ENCODE assay signal across 22 cellular contexts in genomic region chr17:6492892-6493674, GRCh38. TPM values are rescaled to one million over a fixed set of nuclear protein-coding genes. Genes with fewer than 3 reads are reported as not detected.
DNase-seq lines count a peak whose midpoint lies in the region; ATAC-seq and TF ChIP-seq lines count a peak whose summit lies in the region.
"Had no signal": no experiment of that assay in that cellular context is flagged by ENCODE, and none has a peak within 500 bp of the region (broad histone marks: within the 10 kb centered on the region; RNA-seq: fewer than 3 reads in every experiment).

No MANE protein-coding gene starts in this region.

- H3K79me2 ChIP-seq in HCT116 (ENCODE audit: insufficient read depth, low read length) (no peaks in the 10 kb centered on the region), neural progenitor cell (ENCODE audit: low read depth) (no peaks in the 10 kb centered on the region), GM23248 (ENCODE audit: insufficient read depth) (no peaks in the 10 kb centered on the region)

- intact Hi-C loops in HCT116 (cut with micrococcal nuclease) = no loop called here

- H4K20me1 ChIP-seq in HCT116 (ENCODE audit: insufficient read depth) (no peaks in the 10 kb centered on the region), neural progenitor cell (ENCODE audit: low read depth) (no peaks in the 10 kb centered on the region), GM23248 (ENCODE audit: insufficient read depth) (no peaks in the 10 kb centered on the region)

- no peak for DNase-seq in HCT116 (ENCODE audit: low read depth, low spot score)
- peak; percentile 11 for DNase-seq in NB4 (ENCODE audit: low read depth)
- peak; percentile 82 for DNase-seq in endodermal cell
- no peak for DNase-seq in neural progenitor cell (ENCODE audit: low spot score)
- DNase-seq in NCI-H2196 (lab: John Stamatoyannopoulos, UW; ENCODE audit: unreplicated experiment) = no peak
- DNase-seq in GM23248 = no peak
- no peak for DNase-seq in NCI-H2196 treated with DMSO at 0.1 percent for 48 hours (lab: John Stamatoyannopoulos, UW; ENCODE audit: unreplicated experiment)
- DNase-seq: activated B cell treated with CpG ODN at 0.5 μM for 24 hours; effector CD8-positive, alpha-beta T cell; hippocampal formation; Kasumi-1; NCI-H1417; NCI-H226 had no signal

- WGBS in endodermal cell (ENCODE audit: insufficient coverage in 1 of 2, insufficient read length in 1 of 2), 2 experiments = 90 to 94% methylated on average over 4 of the region's 4 CpGs
- 80 to 89% methylated on average over 4 of the region's 4 CpGs for WGBS in GM23248 (ENCODE audit: low coverage in 1 of 2, low lambda C conversion rate in 2 of 2, missing lambda C conversion rate in 2 of 2), 2 experiments

- H3K4me1 ChIP-seq in HCT116 (ENCODE audit: control insufficient read depth in 1 of 2, insufficient read depth in 2 of 2, low read length in 2 of 2) = peaks cover 0 to 2% of the 10 kb centered on the region in 2 experiments; a peak in 1 of 4 replicates
- no peaks in the 10 kb centered on the region for H3K4me1 ChIP-seq in endodermal cell (ENCODE audit: control insufficient read depth, insufficient read depth, low read length)
- peaks cover 49% of the 10 kb centered on the region for H3K4me1 ChIP-seq in neural progenitor cell
- H3K4me1 ChIP-seq in GM23248 (ENCODE audit: insufficient read depth) = no peaks in the 10 kb centered on the region
- H3K4me1 ChIP-seq: breast epithelium, pancreas had no signal

- ATAC-seq in HCT116 = no peak
- ATAC-seq: left colon, pancreas, Right ventricle myocardium inferior had no signal

- no peaks in the 10 kb centered on the region for H3K36me3 ChIP-seq in HCT116 (ENCODE audit: control insufficient read depth in 1 of 2, insufficient read depth in 2 of 2, low read length in 2 of 2)
- H3K36me3 ChIP-seq in endodermal cell (ENCODE audit: control insufficient read depth, insufficient read depth, low read length) = no peaks in the 10 kb centered on the region
- H3K36me3 ChIP-seq in neural progenitor cell = no peaks in the 10 kb centered on the region
- H3K36me3 ChIP-seq in GM23248 (ENCODE audit: low read depth) = no peaks in the 10 kb centered on the region
- H3K36me3 ChIP-seq: BLaER1 treated with 17β-estradiol and CSF1 and Interleukin-3, amounts not matched to agents 10 nM and 100 nM; breast epithelium; pancreas had no signal

- H3K9me3 ChIP-seq in HCT116 (ENCODE audit: control insufficient read depth in 1 of 2, insufficient read depth in 1 of 2, low read depth in 1 of 2, low read length in 2 of 2) (no peaks in the 10 kb centered on the region), endodermal cell (ENCODE audit: control insufficient read depth, low read length) (no peaks in the 10 kb centered on the region), neural progenitor cell (ENCODE audit: low read depth) (no peaks in the 10 kb centered on the region), GM23248 (ENCODE audit: low read depth) (no peaks in the 10 kb centered on the region)
- H3K9me3 ChIP-seq: BLaER1 treated with 17β-estradiol and CSF1 and Interleukin-3, amounts not matched to agents 10 nM and 100 nM; breast epithelium; pancreas had no signal

- RAD21 ChIA-PET in HCT116 (lab: Charles Lee; ENCODE audit: low non-redundant PET in 1 of 2, low total read pairs in 2 of 2, uncharacterized antibody in 2 of 2, unreplicated experiment in 2 of 2) = no interaction called here

- H3K9ac ChIP-seq in HCT116 (ENCODE audit: low read length) = no peak overlapping the region
- no peak overlapping the region for H3K9ac ChIP-seq in endodermal cell (ENCODE audit: extremely low read depth, low read length, poor library complexity, severe bottlenecking)
- H3K9ac ChIP-seq in neural progenitor cell = no peak overlapping the region
- no peak overlapping the region for H3K9ac ChIP-seq in GM23248
- H3K9ac ChIP-seq: BLaER1 treated with 17β-estradiol and CSF1 and Interleukin-3, amounts not matched to agents 10 nM and 100 nM had no signal

- TF ChIP-seq RAD21 in HCT116 (IDR thresholded peaks at IDR 0.05; ENCODE audit: low read depth) = no peak

- H3K27me3 Mint-ChIP-seq in endodermal cell (ENCODE audit: insufficient read depth) = peaks cover 7% of the 10 kb centered on the region
- H3K27me3 Mint-ChIP-seq in neural progenitor cell (ENCODE audit: insufficient read depth, low read depth) = peaks cover 7% of the 10 kb centered on the region
- H3K27me3 Mint-ChIP-seq: activated naive CD8-positive, alpha-beta T cell had no signal

- H3F3A ChIP-seq in neural progenitor cell (ENCODE audit: low read depth) = peaks cover 43% of the 10 kb centered on the region
- H3F3A ChIP-seq in GM23248 (ENCODE audit: insufficient read depth) = no peaks in the 10 kb centered on the region

- H3K4me3 Mint-ChIP-seq in endodermal cell (no peak overlapping the region), neural progenitor cell (no peak overlapping the region)
- H3K4me3 Mint-ChIP-seq: activated B cell treated with CpG ODN at 0.5 μM for 24 hours; activated naive CD8-positive, alpha-beta T cell; T-helper 1 cell treated with Interleukin-12 subunit alpha and Interleukin-12 subunit beta and Interleukin-4 antibody, amounts not matched to agents 30 μg/mL and 1 μg/mL, for 36 hours had no signal

- in situ Hi-C loops in GM23248 (cut with MboI) = no loop called here

- H3K27ac ChIP-seq in HCT116 (ENCODE audit: low read depth, low read length) (no peak overlapping the region), endodermal cell (ENCODE audit: low read depth, low read length) (no peak overlapping the region), neural progenitor cell (no peak overlapping the region), GM23248 (no peak overlapping the region)
- H3K27ac ChIP-seq: BLaER1 treated with 17β-estradiol and CSF1 and Interleukin-3, amounts not matched to agents 10 nM and 100 nM; breast epithelium; HL-60; pancreas; skin epidermis had no signal

- TF ChIP-seq CTCF in HCT116 (IDR thresholded peaks at IDR 0.05 in 2 of 3, conservative IDR thresholded peaks at IDR 0.05 in 1 of 3; ENCODE audit: borderline replicate concordance in 1 of 3, insufficient read depth in 1 of 3, low read depth in 2 of 3, low read length in 2 of 3) = no peak
- TF ChIP-seq CTCF in NB4 (IDR thresholded peaks at IDR 0.05; ENCODE audit: low read depth, low read length) = no peak
- no peak for TF ChIP-seq CTCF in endodermal cell (conservative IDR thresholded peaks at IDR 0.05)
- TF ChIP-seq CTCF in neural progenitor cell (IDR thresholded peaks at IDR 0.05) = no peak

- H3K27ac Mint-ChIP-seq in endodermal cell = no peak overlapping the region
- peak overlapping the region; percentile 30 for H3K27ac Mint-ChIP-seq in neural progenitor cell
- H3K27ac Mint-ChIP-seq: activated B cell treated with CpG ODN at 0.5 μM for 24 hours; activated naive CD8-positive, alpha-beta T cell; T-helper 1 cell treated with Interleukin-12 subunit alpha and Interleukin-12 subunit beta and Interleukin-4 antibody, amounts not matched to agents 30 μg/mL and 1 μg/mL, for 36 hours had no signal

- no TSS peak for BruUV-seq in HCT116 (replicated peaks; lab: Mats Ljungman, UMichigan)

- no peak for TF ChIP-seq POLR2A in HCT116 (IDR thresholded peaks at IDR 0.05; ENCODE audit: borderline replicate concordance, extremely low read depth, insufficient read depth, insufficient read length)
- no peak for TF ChIP-seq POLR2A in NB4 (IDR thresholded peaks at IDR 0.05; ENCODE audit: extremely low read depth, insufficient read length)

- POLR2A ChIA-PET in HCT116 (lab: Charles Lee) = no interaction called here

- H3K36me3 Mint-ChIP-seq in endodermal cell (ENCODE audit: low read depth) (no peaks in the 10 kb centered on the region), neural progenitor cell (no peaks in the 10 kb centered on the region)

- H3K4me2 ChIP-seq in HCT116 (ENCODE audit: low read length) (no peak overlapping the region), neural progenitor cell (no peak overlapping the region), GM23248 (ENCODE audit: unreplicated experiment) (no peak overlapping the region)
- H3K4me2 ChIP-seq: BLaER1 treated with 17β-estradiol and CSF1 and Interleukin-3, amounts not matched to agents 10 nM and 100 nM had no signal

- no peak overlapping the region for H2AFZ ChIP-seq in HCT116 (ENCODE audit: low read depth, low read length, poor library complexity, severe bottlenecking)
- H2AFZ ChIP-seq in neural progenitor cell (replicated peaks) = no peak overlapping the region
- no peak overlapping the region for H2AFZ ChIP-seq in GM23248

- CTCF ChIA-PET in HCT116 (lab: Charles Lee) = interaction anchor here (1.0 kb wide), 1 partner anchor 22 kb away, joined by 3 read pairs; no protein-coding TSS in a partner anchor

- H3K4me3 ChIP-seq in HCT116 (replicated peaks in 1 of 2; ENCODE audit: low read depth in 1 of 2, low read length in 2 of 2) (no peak overlapping the region), NB4 (ENCODE audit: low read depth, low read length) (no peak overlapping the region), endodermal cell (ENCODE audit: low read length) (no peak overlapping the region), neural progenitor cell (no peak overlapping the region), GM23248 (no peak overlapping the region)
- H3K4me3 ChIP-seq: BLaER1 treated with 17β-estradiol and CSF1 and Interleukin-3, amounts not matched to agents 10 nM and 100 nM; breast epithelium; pancreas; skin epidermis had no signal

- no peaks in the 10 kb centered on the region for H3K27me3 ChIP-seq in HCT116 (ENCODE audit: insufficient read depth, low read length)
- H3K27me3 ChIP-seq in endodermal cell (ENCODE audit: control insufficient read depth, insufficient read depth, low read length, poor library complexity, severe bottlenecking) = no peaks in the 10 kb centered on the region
- H3K27me3 ChIP-seq in neural progenitor cell = no peaks in the 10 kb centered on the region
- H3K27me3 ChIP-seq in GM23248 (replicated peaks; ENCODE audit: insufficient read depth) = no peaks in the 10 kb centered on the region
- H3K27me3 ChIP-seq: breast epithelium, pancreas had no signal

- H3K4me1 Mint-ChIP-seq in endodermal cell = peaks cover 23% of the 10 kb centered on the region
- H3K4me1 Mint-ChIP-seq in neural progenitor cell = peaks cover 46% of the 10 kb centered on the region

- H3K9me3 Mint-ChIP-seq in endodermal cell (no peaks in the 10 kb centered on the region), neural progenitor cell (no peaks in the 10 kb centered on the region)
- H3K9me3 Mint-ChIP-seq: activated B cell treated with CpG ODN at 0.5 μM for 24 hours; T-helper 1 cell treated with Interleukin-12 subunit alpha and Interleukin-12 subunit beta and Interleukin-4 antibody, amounts not matched to agents 30 μg/mL and 1 μg/mL, for 36 hours had no signal

- H3K9me2 ChIP-seq in HCT116 (ENCODE audit: insufficient read depth) (no peaks in the 10 kb centered on the region), GM23248 (ENCODE audit: insufficient read depth) (no peaks in the 10 kb centered on the region)

RNA-seq across cellular contexts. Expression of gene PIMREG, which starts 48.8 kb away (rescaled TPM):
- total RNA-seq in HCT116 (2021; ENCODE audit: unreplicated experiment) (57.0 TPM), endodermal cell (10 to 100 TPM; 33.4 to 68.7 TPM), neural progenitor cell (ENCODE audit: low replicate concordance) (71.3 and 151 TPM in 2 replicates)
- polyA plus RNA-seq in HCT116 (2012) = 32.4 and 49.8 TPM in 2 replicates
- polyA plus RNA-seq in endodermal cell (2013, experiment 1 of 2) = 98.1 TPM
- polyA plus RNA-seq in endodermal cell (2013, experiment 2 of 2) = 101 TPM
- total RNA-seq in GM23248 (2014; rRNA removed; shearing (Covaris generic)) = 20.7 and 28.7 TPM in 2 replicates
- 22.6 and 24.4 TPM in 2 replicates for polyA plus RNA-seq in GM23248 (2016; fragmentation: Nextera tagmentation; extraction: Ambion mirVana)

RNA-seq across cellular contexts. Expression of gene AIPL1, which starts 58.2 kb away (rescaled TPM):
- total RNA-seq in HCT116 (2021; ENCODE audit: unreplicated experiment) (not detected), endodermal cell (not detected), neural progenitor cell (ENCODE audit: low replicate concordance) (0.37 and 2.3 TPM in 2 replicates)
- not detected in 2 replicates for polyA plus RNA-seq in HCT116 (2012)
- 0.28 TPM for polyA plus RNA-seq in endodermal cell (2013, experiment 1 of 2)
- 0.21 TPM for polyA plus RNA-seq in endodermal cell (2013, experiment 2 of 2)
- not detected in 2 replicates for total RNA-seq in GM23248 (2014; rRNA removed; shearing (Covaris generic))
- polyA plus RNA-seq in GM23248 (2016; fragmentation: Nextera tagmentation; extraction: Ambion mirVana) = not detected in 2 replicates
- total RNA-seq: activated B cell treated with CpG ODN at 0.5 μM for 24 hours, breast epithelium, left colon, pancreas, Right ventricle myocardium inferior had no signal

Comparison
In these comparisons a context has a peak if more than half of its experiments do, and no peak if none do; other contexts are left out.
1. DNase-seq: peak in NB4 (single experiment) and endodermal cell (single experiment); none in HCT116 (single experiment), neural progenitor cell (single experiment), NCI-H2196 (single experiment), GM23248 (single experiment) and NCI-H2196 treated with DMSO at 0.1 percent for 48 hours (single experiment).